9 cellular contexts compared by ENCODE assay signal in genomic region chr2:63590621-63591408, GRCh38. TPM values are rescaled to one million over a fixed set of nuclear protein-coding genes. Genes with fewer than 3 reads are reported as not detected.
DNase-seq lines count a peak whose midpoint lies in the region; ATAC-seq and TF ChIP-seq lines count a peak whose summit lies in the region.
"Had no signal": no experiment of that assay in that cellular context is flagged by ENCODE, and none has a peak within 500 bp of the region (broad histone marks: within the 10 kb centered on the region; RNA-seq: fewer than 3 reads in every experiment).

No MANE protein-coding gene starts in this region.

- H3K27ac ChIP-seq in HUES48 (ENCODE audit: low read depth, low read length) (no peak overlapping the region), foreskin keratinocyte (no peak overlapping the region)

- DNase-seq in Caco-2 (no peak), mucosa of gallbladder (ENCODE audit: low spot score) (peak; percentile 17), foreskin keratinocyte (no peak), NCI-H2171 (lab: John Stamatoyannopoulos, UW) (no peak)
- no peak for DNase-seq in activated T-helper 2 cell treated with anti-CD3 and anti-CD28 coated beads, Interferon-gamma antibody, Interleukin-2, Interleukin-4, amounts not matched to agents 10 μg/mL and 5 μg/mL and 100 μg/mL, durations not matched to agents 14 hours and 24 hours and 36 hours (ENCODE audit: low spot score)
- DNase-seq: NK-92 treated with Interleukin-12 subunit alpha and Interleukin-12 subunit beta, amount 100 ng/mL, for 24 hours had no signal

- H3K4me3 ChIP-seq in Caco-2 (ENCODE audit: low read depth, low read length): no peak overlapping the region
- peak overlapping the region; percentile 91 for H3K4me3 ChIP-seq in HUES48 (ENCODE audit: low read depth, low read length)

- H3K4me3 Mint-ChIP-seq in Caco-2 (ENCODE audit: unreplicated experiment): peak overlapping the region; percentile 92
- H3K4me3 Mint-ChIP-seq in activated T-helper 2 cell treated with anti-CD3 and anti-CD28 coated beads, Interferon-gamma antibody, Interleukin-2, Interleukin-4, amounts not matched to agents 10 μg/mL and 5 μg/mL and 100 μg/mL, durations not matched to agents 14 hours and 24 hours and 36 hours (ENCODE audit: low read depth): peak overlapping the region; percentile 99

- H3K4me1 Mint-ChIP-seq in Caco-2 (ENCODE audit: low read depth, unreplicated experiment): peaks cover 16% of the 10 kb centered on the region
- peaks cover 36% of the 10 kb centered on the region for H3K4me1 Mint-ChIP-seq in activated T-helper 2 cell treated with anti-CD3 and anti-CD28 coated beads, Interferon-gamma antibody, Interleukin-2, Interleukin-4, amounts not matched to agents 10 μg/mL and 5 μg/mL and 100 μg/mL, durations not matched to agents 14 hours and 24 hours and 36 hours (ENCODE audit: low read depth)

- no peak overlapping the region; the same call in 1 of the 2 replicates for H3K9ac ChIP-seq in HUES48 (ENCODE audit: low read depth, low read length)

- 0 out of 2 replicates have a peak, but pooled peaks cover 2% of the 10 kb centered on the region for H3K36me3 ChIP-seq in Caco-2 (ENCODE audit: control insufficient read depth, insufficient read depth, low read length)
- peaks cover 55% of the 10 kb centered on the region for H3K36me3 ChIP-seq in HUES48 (ENCODE audit: control insufficient read depth, insufficient read depth, low read length)

- no peaks in the 10 kb centered on the region for H3K27me3 Mint-ChIP-seq in Caco-2 (ENCODE audit: insufficient read depth, unreplicated experiment)
- H3K27me3 Mint-ChIP-seq in activated T-helper 2 cell treated with anti-CD3 and anti-CD28 coated beads, Interferon-gamma antibody, Interleukin-2, Interleukin-4, amounts not matched to agents 10 μg/mL and 5 μg/mL and 100 μg/mL, durations not matched to agents 14 hours and 24 hours and 36 hours (ENCODE audit: low read depth): no peaks in the 10 kb centered on the region

- H3K36me3 Mint-ChIP-seq in Caco-2 (ENCODE audit: insufficient read depth, unreplicated experiment): peaks cover 41% of the 10 kb centered on the region
- peaks cover 42% of the 10 kb centered on the region for H3K36me3 Mint-ChIP-seq in activated T-helper 2 cell treated with anti-CD3 and anti-CD28 coated beads, Interferon-gamma antibody, Interleukin-2, Interleukin-4, amounts not matched to agents 10 μg/mL and 5 μg/mL and 100 μg/mL, durations not matched to agents 14 hours and 24 hours and 36 hours (ENCODE audit: low read depth)

- POLR2A ChIA-PET in Caco-2 (lab: Charles Lee): no interaction called here

- no TSS peak for BruUV-seq in Caco-2 (replicated peaks; lab: Mats Ljungman, UMichigan)

- H3K9me3 ChIP-seq in Caco-2 (no peaks in the 10 kb centered on the region), HUES48 (ENCODE audit: control insufficient read depth, insufficient read depth, low read length) (no peaks in the 10 kb centered on the region)

- H3K4me1 ChIP-seq in Caco-2 (peaks cover 16% of the 10 kb centered on the region; the same call in 1 of the 2 replicates), HUES48 (ENCODE audit: control insufficient read depth, insufficient read depth, low read length) (peaks cover 29% of the 10 kb centered on the region), foreskin keratinocyte (peaks cover 22% of the 10 kb centered on the region)

- ATAC-seq in GM21619 (IDR thresholded peaks at IDR 0.05; ENCODE audit: unreplicated experiment): no peak
- no peak for ATAC-seq in GM19397 (IDR thresholded peaks at IDR 0.05; ENCODE audit: unreplicated experiment)
- ATAC-seq in foreskin keratinocyte: no peak

- no peaks in the 10 kb centered on the region for H3K9me3 Mint-ChIP-seq in Caco-2 (ENCODE audit: unreplicated experiment)
- no peaks in the 10 kb centered on the region for H3K9me3 Mint-ChIP-seq in activated T-helper 2 cell treated with anti-CD3 and anti-CD28 coated beads, Interferon-gamma antibody, Interleukin-2, Interleukin-4, amounts not matched to agents 10 μg/mL and 5 μg/mL and 100 μg/mL, durations not matched to agents 14 hours and 24 hours and 36 hours

- TF ChIP-seq CTCF in Caco-2 (IDR thresholded peaks at IDR 0.05; ENCODE audit: insufficient read depth in 1 of 2, low read depth in 1 of 2, low read length in 1 of 2, severe bottlenecking in 1 of 2, unreplicated experiment in 1 of 2): no peak
- TF ChIP-seq CTCF in foreskin keratinocyte (conservative IDR thresholded peaks at IDR 0.05): no peak

- CTCF ChIA-PET in Caco-2 (lab: Charles Lee): no interaction called here

- no peak overlapping the region for H3K27ac Mint-ChIP-seq in Caco-2 (ENCODE audit: unreplicated experiment)
- peak overlapping the region; percentile 46 for H3K27ac Mint-ChIP-seq in activated T-helper 2 cell treated with anti-CD3 and anti-CD28 coated beads, Interferon-gamma antibody, Interleukin-2, Interleukin-4, amounts not matched to agents 10 μg/mL and 5 μg/mL and 100 μg/mL, durations not matched to agents 14 hours and 24 hours and 36 hours

- H3K27me3 ChIP-seq in Caco-2 (replicated peaks; ENCODE audit: control insufficient read depth, insufficient read depth, low read length): no peaks in the 10 kb centered on the region
- no peaks in the 10 kb centered on the region for H3K27me3 ChIP-seq in HUES48 (ENCODE audit: control insufficient read depth, insufficient read depth, low read length)
- no peaks in the 10 kb centered on the region for H3K27me3 ChIP-seq in foreskin keratinocyte

- intact Hi-C loops in Caco-2 (cut with micrococcal nuclease; ENCODE audit: unreplicated experiment): no loop called here
- intact Hi-C loops in activated T-helper 2 cell treated with anti-CD3 and anti-CD28 coated beads, Interferon-gamma antibody, Interleukin-2, Interleukin-4, amounts not matched to agents 10 μg/mL and 5 μg/mL and 100 μg/mL, durations not matched to agents 14 hours and 24 hours and 36 hours (cut with micrococcal nuclease): no loop called here

RNA-seq across cellular contexts. Expression of gene MDH1, which starts 2.1 kb away (rescaled TPM):
- total RNA-seq in Caco-2 (2022) (159 and 181 TPM in 2 replicates), mucosa of gallbladder (149 TPM), foreskin keratinocyte (235 and 257 TPM in 2 replicates)
- 212 and 226 TPM in 2 replicates for total RNA-seq in activated T-helper 2 cell treated with anti-CD3 and anti-CD28 coated beads, Interferon-gamma antibody, Interleukin-2, Interleukin-4, amounts not matched to agents 10 μg/mL and 5 μg/mL and 100 μg/mL, durations not matched to agents 14 hours and 24 hours and 36 hours
- polyA plus RNA-seq in foreskin keratinocyte: 208 and 249 TPM in 2 replicates

RNA-seq across cellular contexts. Expression of gene WDPCP, which starts 2.5 kb away (rescaled TPM):
- total RNA-seq in Caco-2 (2022) (14.1 and 16.2 TPM in 2 replicates), mucosa of gallbladder (7.8 TPM), foreskin keratinocyte (3.4 and 3.7 TPM in 2 replicates)
- total RNA-seq in activated T-helper 2 cell treated with anti-CD3 and anti-CD28 coated beads, Interferon-gamma antibody, Interleukin-2, Interleukin-4, amounts not matched to agents 10 μg/mL and 5 μg/mL and 100 μg/mL, durations not matched to agents 14 hours and 24 hours and 36 hours: 5.5 and 6.1 TPM in 2 replicates
- 0.69 and 1.6 TPM in 2 replicates for polyA plus RNA-seq in foreskin keratinocyte
